ENCODE assay signal across 28 cellular contexts in genomic region chr18:35436076-35436649, GRCh38. TPM values are rescaled to one million over a fixed set of nuclear protein-coding genes. Genes with fewer than 3 reads are reported as not detected.
DNase-seq lines count a peak whose midpoint lies in the region; ATAC-seq and TF ChIP-seq lines count a peak whose summit lies in the region.
"Had no signal": no experiment of that assay in that cellular context is flagged by ENCODE, and none has a peak within 500 bp of the region (broad histone marks: within the 10 kb centered on the region; RNA-seq: fewer than 3 reads in every experiment).

No MANE protein-coding gene starts in this region.

- TF ChIP-seq CTCF in Calu3 (IDR thresholded peaks at IDR 0.05; ENCODE audit: unreplicated experiment) (no peak), chondrocyte (IDR thresholded peaks at IDR 0.05) (no peak), osteoblast (IDR thresholded peaks at IDR 0.05; ENCODE audit: extremely low read depth, low read depth, low read length) (no peak), GM10248 (IDR thresholded peaks at IDR 0.05; ENCODE audit: control extremely low read depth, extremely low read depth, low read depth, missing control alignments) (no peak), right lobe of liver (IDR thresholded peaks at IDR 0.05) (no peak), heart right ventricle (IDR thresholded peaks at IDR 0.05) (no peak), BE2C (IDR thresholded peaks at IDR 0.05; ENCODE audit: low read depth, low read length) (no peak)

- H3K4me2 ChIP-seq in osteoblast (ENCODE audit: insufficient read depth, low read length), result peak overlapping the region; percentile 33

- BruUV-seq in Calu3 (replicated peaks; lab: Mats Ljungman, UMichigan), result no TSS peak

- no peak for TF ChIP-seq POLR2A in right lobe of liver (IDR thresholded peaks at IDR 0.05)

- no peaks in the 10 kb centered on the region for H4K20me1 ChIP-seq in osteoblast (ENCODE audit: insufficient read depth, low read length)

- peak overlapping the region; percentile 97 for H3K27ac ChIP-seq in osteoblast (ENCODE audit: low read depth, low read length)
- no peak overlapping the region for H3K27ac ChIP-seq in right lobe of liver
- H3K27ac ChIP-seq in heart right ventricle, result no peak overlapping the region
- H3K27ac ChIP-seq: esophagus squamous epithelium, ovary, upper lobe of right lung had no signal

- no peak for DNase-seq in Calu3
- DNase-seq in MG63, result peak; percentile 23
- DNase-seq in chondrocyte (ENCODE audit: low spot score), result no peak
- peak; percentile 79 for DNase-seq in osteoblast (ENCODE audit: insufficient read length, low spot score, missing footprints)
- no peak for DNase-seq in GM10248 (ENCODE audit: extremely low spot score)
- no peak for DNase-seq in right lobe of liver
- DNase-seq in heart right ventricle, result no peak
- DNase-seq in BE2C, result no peak
- DNase-seq: activated B cell treated with CpG ODN at 0.5 μM for 24 hours; activated CD4-positive, alpha-beta T cell treated with anti-CD3 and anti-CD28 coated beads, Interleukin-2, amount 50 U/mL, for 48 hours; activated effector memory CD4-positive, alpha-beta T cell treated with Interleukin-2 at 50 U/mL for 16 hours; activated naive CD8-positive, alpha-beta T cell treated with anti-CD3 and anti-CD28 coated beads, Interleukin-2, amount 10 ng/mL, durations not matched to agents 7 days and 5 days; CD4-positive, CD25-positive, alpha-beta regulatory T cell; DMS 273 treated with DMSO at 0.1 percent for 48 hours; esophagus squamous epithelium; GF-D8; H9; head of caudate nucleus; naive thymus-derived CD4-positive, alpha-beta T cell; NCI-H1417 treated with DMSO at 0.1 percent for 48 hours; NCI-H2107; NCI-H510A; ovary; right cardiac atrium; stimulated activated CD8-positive, alpha-beta memory T cell treated with anti-CD3 and anti-CD28 coated beads, Interleukin-4, amount 100 ng/mL, for 48 hours; T1000; upper lobe of right lung had no signal

- H3K9me3 Mint-ChIP-seq in Calu3 (ENCODE audit: low read depth, unreplicated experiment) (peaks cover 5% of the 10 kb centered on the region), chondrocyte (ENCODE audit: low read depth) (peaks cover 16% of the 10 kb centered on the region)
- H3K9me3 Mint-ChIP-seq: H9 had no signal

- H3K4me1 Mint-ChIP-seq in Calu3 (ENCODE audit: low read depth, unreplicated experiment) (peaks cover 22% of the 10 kb centered on the region), chondrocyte (ENCODE audit: low read depth) (peaks cover 52% of the 10 kb centered on the region)
- H3K4me1 Mint-ChIP-seq: activated B cell treated with CpG ODN at 0.5 μM for 24 hours; CD4-positive, CD25-positive, alpha-beta regulatory T cell; naive thymus-derived CD4-positive, alpha-beta T cell had no signal

- no peak for ATAC-seq in right lobe of liver
- no peak for ATAC-seq in heart right ventricle
- ATAC-seq: left lobe of liver; naive thymus-derived CD4-positive, alpha-beta T cell; right cardiac atrium; upper lobe of right lung had no signal

- H3K4me3 ChIP-seq in MG63, result no peak overlapping the region
- no peak overlapping the region for H3K4me3 ChIP-seq in osteoblast (ENCODE audit: insufficient read depth, low read length)
- no peak overlapping the region for H3K4me3 ChIP-seq in right lobe of liver
- H3K4me3 ChIP-seq in heart right ventricle, result no peak overlapping the region
- H3K4me3 ChIP-seq in BE2C (ENCODE audit: low read depth, low read length), result no peak overlapping the region
- H3K4me3 ChIP-seq: esophagus squamous epithelium, ovary, upper lobe of right lung had no signal

- H3K4me3 Mint-ChIP-seq in Calu3 (ENCODE audit: low read depth, unreplicated experiment) (no peak overlapping the region), chondrocyte (ENCODE audit: unreplicated experiment) (peak overlapping the region; percentile 5)
- H3K4me3 Mint-ChIP-seq: activated B cell treated with CpG ODN at 0.5 μM for 24 hours; activated naive CD8-positive, alpha-beta T cell treated with anti-CD3 and anti-CD28 coated beads, Interleukin-2, amount 10 ng/mL, durations not matched to agents 7 days and 5 days; CD4-positive, CD25-positive, alpha-beta regulatory T cell; H9; naive thymus-derived CD4-positive, alpha-beta T cell had no signal

- H2AFZ ChIP-seq in osteoblast (ENCODE audit: low read length), result no peak overlapping the region

- H3K36me3 ChIP-seq in MG63 (no peaks in the 10 kb centered on the region), osteoblast (ENCODE audit: insufficient read depth, low read length) (no peaks in the 10 kb centered on the region), right lobe of liver (no peaks in the 10 kb centered on the region), heart right ventricle (no peaks in the 10 kb centered on the region), BE2C (no peaks in the 10 kb centered on the region)
- H3K36me3 ChIP-seq: esophagus squamous epithelium, ovary, upper lobe of right lung had no signal

- intact Hi-C loops in Calu3 (cut with micrococcal nuclease; ENCODE audit: unreplicated experiment), result no loop called here
- intact Hi-C loops in right lobe of liver (cut with DNase I), result no loop called here
- intact Hi-C loops in heart right ventricle (cut with DNase I), result no loop called here

- H3K27me3 Mint-ChIP-seq in Calu3 (ENCODE audit: unreplicated experiment) (no peaks in the 10 kb centered on the region), chondrocyte (ENCODE audit: low read depth) (no peaks in the 10 kb centered on the region)

- peaks cover 3% of the 10 kb centered on the region for H3K79me2 ChIP-seq in osteoblast (ENCODE audit: insufficient read depth, low read length)

- H3K27me3 ChIP-seq in MG63 (no peaks in the 10 kb centered on the region), osteoblast (ENCODE audit: insufficient read depth, low read length) (no peaks in the 10 kb centered on the region), right lobe of liver (no peaks in the 10 kb centered on the region), heart right ventricle (no peaks in the 10 kb centered on the region), BE2C (no peaks in the 10 kb centered on the region)
- H3K27me3 ChIP-seq: esophagus squamous epithelium, ovary, upper lobe of right lung had no signal

- H3K36me3 Mint-ChIP-seq in Calu3 (ENCODE audit: insufficient read depth, unreplicated experiment) (peaks cover 4% of the 10 kb centered on the region), chondrocyte (ENCODE audit: low read depth) (peaks cover 3% of the 10 kb centered on the region)
- H3K36me3 Mint-ChIP-seq: CD4-positive, CD25-positive, alpha-beta regulatory T cell had no signal

- 54% methylated on average over 3 of the region's 3 CpGs for WGBS in right lobe of liver (ENCODE audit: insufficient coverage, low coverage, low lambda C conversion rate, missing lambda C conversion rate)
- 74 to 85% methylated on average over 3 of the region's 3 CpGs for WGBS in heart right ventricle, 2 donors

- POLR2A ChIA-PET in GM10248 (lab: Yijun Ruan, JAX), result no interaction called here

- H3K4me1 ChIP-seq in osteoblast (ENCODE audit: insufficient read depth, low read length) (peaks cover 60% of the 10 kb centered on the region), right lobe of liver (no peaks in the 10 kb centered on the region), heart right ventricle (peaks cover 0 to 10% (median 0%) of the 10 kb centered on the region in 9 donors), BE2C (no peaks in the 10 kb centered on the region)
- H3K4me1 ChIP-seq: upper lobe of right lung had no signal

- peaks cover 10% of the 10 kb centered on the region for H3K9me3 ChIP-seq in MG63
- no peaks in the 10 kb centered on the region for H3K9me3 ChIP-seq in osteoblast (ENCODE audit: low read depth, low read length)
- no peaks in the 10 kb centered on the region for H3K9me3 ChIP-seq in right lobe of liver
- H3K9me3 ChIP-seq in heart right ventricle, result peaks cover 0 to 19% (median 4%) of the 10 kb centered on the region in 11 donors
- H3K9me3 ChIP-seq in BE2C, result no peaks in the 10 kb centered on the region
- H3K9me3 ChIP-seq: esophagus squamous epithelium, ovary, upper lobe of right lung had no signal

- CTCF ChIA-PET in Calu3 (lab: Charles Lee) (interaction anchor here (0.6 to 1.0 kb wide), 2 partner anchors 20 to 111 kb away, joined by 3 read pairs; no protein-coding TSS in a partner anchor), GM10248 (lab: Yijun Ruan, JAX) (interaction anchor here (0.7 to 3.5 kb wide), 4 partner anchors 9 to 28 kb away, joined by 3 to 13 read pairs (median 10); no protein-coding TSS in a partner anchor)

- H3K27ac Mint-ChIP-seq in Calu3 (ENCODE audit: unreplicated experiment) (peak overlapping the region; percentile 53), chondrocyte (ENCODE audit: unreplicated experiment) (peak overlapping the region; percentile 82)
- H3K27ac Mint-ChIP-seq: activated B cell treated with CpG ODN at 0.5 μM for 24 hours; activated naive CD8-positive, alpha-beta T cell treated with anti-CD3 and anti-CD28 coated beads, Interleukin-2, amount 10 ng/mL, durations not matched to agents 7 days and 5 days; CD4-positive, CD25-positive, alpha-beta regulatory T cell; H9; naive thymus-derived CD4-positive, alpha-beta T cell had no signal

RNA-seq across cellular contexts. Expression of gene ZNF396, which starts 59.0 kb away (rescaled TPM):
- 1.7 and 2.7 TPM in 2 replicates for total RNA-seq in Calu3 (2022)
- 0.10 and 0.25 TPM in 2 replicates for total RNA-seq in MG63 (2014; rRNA removed; shearing (Covaris generic); ENCODE audit: low replicate concordance)
- 1.4 to 1.5 TPM (median 1.4 TPM) in 3 replicates for total RNA-seq in chondrocyte
- total RNA-seq in osteoblast, result 1.8 and 3.3 TPM in 2 replicates
- total RNA-seq in right lobe of liver, result 1 to 10 TPM in 4 of 6 experiments, under 1 TPM in 2; 0.62 to 1.9 (median 1.5) TPM
- 1 to 10 TPM in 3 of 10 donors, under 1 TPM in 7; 0.42 to 1.4 (median 0.64) TPM for total RNA-seq in heart right ventricle
- polyA plus RNA-seq in heart right ventricle, result under 1 TPM; 0.52 to 0.73 TPM
- 0.79 TPM for polyA plus RNA-seq in BE2C (2012; ENCODE audit: insufficient read depth, insufficient read length, low read depth)
- total RNA-seq: CD4-positive, CD25-positive, alpha-beta regulatory T cell had no signal

Comparison
In these comparisons a context has a peak if more than half of its experiments do, and no peak if none do; other contexts are left out.
1. DNase-seq: peak in MG63 (single experiment) and osteoblast (single experiment); none in Calu3 (single experiment), chondrocyte (single experiment), GM10248 (single experiment), right lobe of liver (0 of 3), heart right ventricle (0 of 2) and BE2C (single experiment).